Comparison of ENCODE assay signal across 8 cellular contexts in the genomic region with DNA sequence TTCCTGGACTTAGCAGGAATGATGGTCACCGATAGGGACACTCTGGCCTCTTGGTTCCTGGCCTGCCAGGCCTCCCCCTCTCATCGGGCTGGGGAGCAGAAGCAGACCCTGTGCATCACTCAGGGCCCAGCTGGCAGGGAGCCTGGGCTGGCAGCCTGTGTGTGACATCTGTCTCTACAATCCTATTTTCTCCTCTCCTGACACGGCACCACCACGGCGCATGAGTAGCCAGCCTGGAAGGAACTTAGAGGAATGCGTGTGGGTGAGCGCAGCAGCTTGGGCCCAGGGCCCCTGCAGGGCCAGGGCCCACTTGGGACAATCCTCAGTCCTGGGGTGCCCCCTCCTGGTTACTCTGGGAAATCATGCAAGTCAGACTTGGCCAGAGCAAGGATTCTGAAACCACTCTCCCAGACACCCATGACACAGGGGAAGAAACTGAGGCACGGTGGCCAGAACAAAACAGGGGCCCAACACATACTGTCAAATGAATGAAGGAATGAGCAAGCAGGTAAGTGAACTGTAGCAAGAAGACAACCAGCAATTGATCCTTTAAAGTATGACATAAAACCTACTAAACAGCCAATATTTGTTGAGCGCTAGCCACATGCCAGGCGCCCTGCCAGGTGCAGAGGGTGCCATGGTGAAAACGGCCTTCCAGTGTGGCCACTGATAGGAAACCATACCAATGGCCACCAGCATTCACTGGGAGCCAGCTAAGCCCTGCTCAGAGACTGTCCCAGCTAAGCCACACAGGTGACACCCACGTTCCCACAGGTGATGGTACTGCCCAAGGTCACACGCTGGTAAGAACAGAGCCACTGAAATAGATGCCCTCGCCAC. TPM values are rescaled to one million over a fixed set of nuclear protein-coding genes. Genes with fewer than 3 reads are reported as not detected.
A peak's percentile ranks its signal among the peaks of the same experiment; 100 is the strongest.
DNase-seq lines count a peak whose midpoint lies in the region; ATAC-seq and TF ChIP-seq lines count a peak whose summit lies in the region.

No MANE protein-coding gene starts in this region.

- no peaks in the 10 kb centered on the region for H3K36me3 ChIP-seq in lower lobe of right lung

- peak; percentile 82 to 84 for ATAC-seq in lower lobe of right lung

- no peaks in the 10 kb centered on the region for H3K4me1 ChIP-seq in lower lobe of right lung

- H3K4me3 ChIP-seq in lower lobe of right lung = no peak overlapping the region

- peak; percentile 72 for TF ChIP-seq CTCF in lower lobe of right lung (IDR thresholded peaks at IDR 0.05)

- no peaks in the 10 kb centered on the region for H3K27me3 ChIP-seq in lower lobe of right lung (ENCODE audit: low read depth)

- H3K9me3 ChIP-seq in lower lobe of right lung = no peaks in the 10 kb centered on the region

- intact Hi-C loops in lower lobe of right lung (cut with DNase I) = loop anchor here (10.0 kb wide), 1 partner anchor 164 kb away; no protein-coding TSS in a partner anchor

- no peak overlapping the region for H3K27ac ChIP-seq in lower lobe of right lung

- DNase-seq in NCI-H510A treated with DMSO at 0.1 percent for 48 hours (lab: John Stamatoyannopoulos, UW) (peak; percentile 30), NCI-H510A (lab: John Stamatoyannopoulos, UW) (no peak), NCI-H446 (lab: John Stamatoyannopoulos, UW) (peak; percentile 86 to 97), dermis blood vessel endothelial cell (peak; percentile 86), lower lobe of right lung (peak; percentile 66), T1000 (lab: John Stamatoyannopoulos, UW) (no peak)
- peak; percentile 47 to 62 for DNase-seq in activated CD4-positive, alpha-beta T cell treated with anti-CD3 and anti-CD28 coated beads, Interleukin-2, amount 50 U/mL, for 24 hours (ENCODE audit: low read depth in 1 of 2, low spot score in 1 of 2)
- peak; percentile 48 to 55 (median 52) for DNase-seq in stimulated activated CD4-positive, alpha-beta T cell treated with anti-CD3 and anti-CD28 coated beads, TNF-alpha, amount 100 ng/mL, for 48 hours (ENCODE audit: low read depth in 3 of 3)

RNA-seq across cellular contexts. Expression of a gene that starts 13.3 kb away (rescaled TPM):
- 0.17 and 0.23 TPM in 2 replicates for total RNA-seq in dermis blood vessel endothelial cell
- total RNA-seq in lower lobe of right lung = 2.0 TPM

RNA-seq across cellular contexts. Expression of a gene that starts 16.8 kb away (rescaled TPM):
- total RNA-seq in dermis blood vessel endothelial cell = 0.34 and 0.70 TPM in 2 replicates
- 9.6 TPM for total RNA-seq in lower lobe of right lung

RNA-seq across cellular contexts. Expression of a gene that starts 51.8 kb away (rescaled TPM):
- total RNA-seq in dermis blood vessel endothelial cell (186 and 288 TPM in 2 replicates), lower lobe of right lung (57.2 TPM)

RNA-seq across cellular contexts. Expression of a gene that starts 58.2 kb away (rescaled TPM):
- total RNA-seq in dermis blood vessel endothelial cell = 0.37 and 0.68 TPM in 2 replicates
- 2.4 TPM for total RNA-seq in lower lobe of right lung

Comparison
In these comparisons a context has a peak if more than half of its experiments do, and no peak if none do; other contexts are left out.
1. DNase-seq: peak in NCI-H510A treated with DMSO at 0.1 percent for 48 hours (single experiment), NCI-H446 (2 of 2), activated CD4-positive, alpha-beta T cell treated with anti-CD3 and anti-CD28 coated beads, Interleukin-2, amount 50 U/mL, for 24 hours (2 of 2), dermis blood vessel endothelial cell (single experiment), lower lobe of right lung (single experiment) and stimulated activated CD4-positive, alpha-beta T cell treated with anti-CD3 and anti-CD28 coated beads, TNF-alpha, amount 100 ng/mL, for 48 hours (3 of 3); none in NCI-H510A (single experiment) and T1000 (single experiment).